ENCODE assay signal across 29 cellular contexts in the genomic region with DNA sequence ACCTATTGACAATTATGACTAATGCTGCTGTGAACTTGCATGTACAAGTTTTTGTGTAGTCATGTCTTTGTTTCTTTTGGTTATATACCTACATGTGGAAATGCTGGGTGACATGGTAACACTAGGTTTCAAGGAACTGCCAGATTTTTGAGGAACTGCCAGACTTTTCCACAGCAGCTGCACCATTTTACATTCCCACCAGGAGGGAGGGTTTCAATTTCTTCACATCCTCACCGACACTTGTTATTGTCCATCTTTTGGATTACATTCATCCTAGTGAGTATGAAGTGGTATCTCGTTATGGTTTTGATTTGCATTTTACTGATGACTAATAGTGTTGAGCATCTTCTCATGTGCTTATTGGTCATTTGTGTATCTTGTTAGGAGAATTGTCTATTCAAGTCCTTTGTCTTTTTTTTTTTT. TPM values are rescaled to one million over a fixed set of nuclear protein-coding genes. Genes with fewer than 3 reads are reported as not detected.
"Had no signal": no experiment of that assay in that cellular context is flagged by ENCODE, and none has a peak within 500 bp of the region (broad histone marks: within the 10 kb centered on the region; RNA-seq: fewer than 3 reads in every experiment).

No MANE protein-coding gene starts in this region.

- H3K36me3 ChIP-seq: ascending aorta, esophagus squamous epithelium, gastrocnemius medialis, neural progenitor cell, stomach, thyroid gland, upper lobe of right lung had no signal

- H2AFZ ChIP-seq: neural progenitor cell, parathyroid adenoma had no signal

- DNase-seq: activated CD4-positive, alpha-beta T cell treated with anti-CD3 and anti-CD28 coated beads for 4 hours; activated CD4-positive, alpha-beta T cell treated with anti-CD3 and anti-CD28 coated beads, Interleukin-2, amount 50 U/mL, for 4 hours; activated CD4-positive, CD25-positive, alpha-beta regulatory T cell; activated naive CD4-positive, alpha-beta T cell treated with anti-CD3 and anti-CD28 coated beads for 36 hours; activated naive CD8-positive, alpha-beta T cell treated with anti-CD3 and anti-CD28 coated beads, Interleukin-2, amount 10 ng/mL, durations not matched to agents 7 days and 5 days; activated T-cell treated with anti-CD3 and anti-CD28 coated beads for 4 hours; activated T-cell treated with anti-CD3 and anti-CD28 coated beads, Interleukin-2, amount 50 U/mL, for 72 hours; caudate nucleus; cortex of kidney; effector memory CD8-positive, alpha-beta T cell; esophagus squamous epithelium; gastrocnemius medialis; glutamatergic neuron; islet precursor cell; left colon; natural killer cell; occipital lobe; psoas muscle; stimulated activated CD4-positive, alpha-beta T cell treated with anti-CD3 and anti-CD28 coated beads, Interleukin-15, amount 100 ng/mL, for 24 hours; stimulated activated CD4-positive, alpha-beta T cell treated with anti-CD3 and anti-CD28 coated beads, Interleukin-2, amount 100 ng/mL, for 24 hours; stimulated activated naive B cell treated with anti-CD40 and anti-IgM and Interleukin-4, amounts not matched to agents 10 μg/mL and 1 μg/mL and 100 μg/mL, for 72 hours; stomach; T-helper 2 cell; thyroid gland; upper lobe of right lung had no signal

- H3K27me3 ChIP-seq: ascending aorta, esophagus squamous epithelium, gastrocnemius medialis, neural progenitor cell, stomach, thyroid gland, upper lobe of right lung had no signal

- H3K27ac ChIP-seq: ascending aorta, gastrocnemius medialis, neural progenitor cell, parathyroid adenoma, psoas muscle, stomach, thyroid gland, upper lobe of right lung had no signal

- H3K4me3 ChIP-seq: ascending aorta, esophagus squamous epithelium, gastrocnemius medialis, neural progenitor cell, psoas muscle, stomach, thyroid gland, upper lobe of right lung had no signal

- H3K79me2 ChIP-seq: parathyroid adenoma had no signal

- H3K4me1 ChIP-seq: ascending aorta, esophagus squamous epithelium, gastrocnemius medialis, neural progenitor cell, parathyroid adenoma, psoas muscle, stomach, thyroid gland, upper lobe of right lung had no signal

- H3K9ac ChIP-seq: neural progenitor cell, parathyroid adenoma had no signal

- H3K4me2 ChIP-seq: neural progenitor cell had no signal

- H3K9me3 ChIP-seq: ascending aorta, esophagus squamous epithelium, gastrocnemius medialis, psoas muscle, stomach, thyroid gland, upper lobe of right lung had no signal

RNA-seq across cellular contexts. Expression of gene CLDN5, which starts 13.3 kb away (rescaled TPM):
- total RNA-seq: activated naive CD8-positive, alpha-beta T cell treated with anti-CD3 and anti-CD28 coated beads, Interleukin-2, amount 10 ng/mL, durations not matched to agents 7 days and 5 days; chondrocyte had no signal

RNA-seq across cellular contexts. Expression of gene CDC45, which starts 31.2 kb away (rescaled TPM):
- total RNA-seq: ascending aorta had no signal
